Comparison of ENCODE assay signal across 21 cellular contexts in genomic region chr5:96318569-96319100, GRCh38.
DNase-seq lines count a peak whose midpoint lies in the region; ATAC-seq and TF ChIP-seq lines count a peak whose summit lies in the region.
"Had no signal": no experiment of that assay in that cellular context is flagged by ENCODE, and none has a peak within 500 bp of the region (broad histone marks: within the 10 kb centered on the region; RNA-seq: fewer than 3 reads in every experiment).

No MANE protein-coding gene starts in this region.

- no TSS peak for BruUV-seq in PC-3 (replicated peaks; lab: Mats Ljungman, UMichigan)

- POLR2A ChIA-PET in PC-3 (lab: Charles Lee; ENCODE audit: unreplicated experiment), result no interaction called here

- H3K27ac ChIP-seq in PC-3 (ENCODE audit: low read length), result no peak overlapping the region
- peak overlapping the region; percentile 9 for H3K27ac ChIP-seq in psoas muscle
- H3K27ac ChIP-seq: BLaER1 treated with 17β-estradiol and CSF1 and Interleukin-3, amounts not matched to agents 10 nM and 100 nM; SK-N-MC had no signal

- peak; percentile 56 for ATAC-seq in PC-3
- ATAC-seq in psoas muscle, result peak in 3 of 4 donors; percentile 36 to 66 (median 57)
- ATAC-seq in GM19397 (IDR thresholded peaks at IDR 0.05; ENCODE audit: unreplicated experiment), result no peak
- no peak for ATAC-seq in GM18511 (IDR thresholded peaks at IDR 0.05; ENCODE audit: unreplicated experiment)
- ATAC-seq: K562 had no signal

- H3K9ac ChIP-seq in PC-3 (ENCODE audit: low read length), result no peak overlapping the region
- H3K9ac ChIP-seq: BLaER1 treated with 17β-estradiol and CSF1 and Interleukin-3, amounts not matched to agents 10 nM and 100 nM had no signal

- no peak overlapping the region for H2AFZ ChIP-seq in PC-3 (ENCODE audit: low read length)

- H3K4me3 ChIP-seq in PC-3 (ENCODE audit: low read length) (no peak overlapping the region), psoas muscle (no peak overlapping the region)
- H3K4me3 ChIP-seq: BLaER1 treated with 17β-estradiol and CSF1 and Interleukin-3, amounts not matched to agents 10 nM and 100 nM; K562; SK-N-MC had no signal

- H3K9me2 ChIP-seq in PC-3 (replicated peaks; ENCODE audit: low read length), result no peaks in the 10 kb centered on the region

- 27 to 64% (median 38%) methylated on average over 1 of the region's 1 CpG for WGBS in psoas muscle, 3 donors

- H4K20me1 ChIP-seq in PC-3 (ENCODE audit: low read length), result no peaks in the 10 kb centered on the region
- H4K20me1 ChIP-seq: BLaER1 treated with 17β-estradiol and CSF1 and Interleukin-3, amounts not matched to agents 10 nM and 100 nM had no signal

- CTCF ChIA-PET in PC-3 (lab: Charles Lee), result no interaction called here

- H3K27me3 ChIP-seq in PC-3 (ENCODE audit: low read length), result no peaks in the 10 kb centered on the region
- no peaks in the 10 kb centered on the region for H3K27me3 ChIP-seq in psoas muscle (ENCODE audit: insufficient read depth in 3 of 3, low read length in 2 of 3)
- H3K27me3 ChIP-seq: BLaER1 treated with 17β-estradiol and CSF1 and Interleukin-3, amounts not matched to agents 10 nM and 100 nM had no signal

- no peaks in the 10 kb centered on the region for H3K79me2 ChIP-seq in PC-3 (ENCODE audit: low read length)

- TF ChIP-seq CTCF in PC-3 (conservative IDR thresholded peaks at IDR 0.05; ENCODE audit: low read depth, low read length), result no peak
- TF ChIP-seq CTCF in psoas muscle (IDR thresholded peaks at IDR 0.05), result no peak

- DNase-seq in DMS153 (lab: John Stamatoyannopoulos, UW) (peak; percentile 21), DMS153 treated with DMSO at 0.1 percent for 48 hours (lab: John Stamatoyannopoulos, UW; ENCODE audit: unreplicated experiment) (no peak), NCI-H345 (lab: John Stamatoyannopoulos, UW) (peak; percentile 71), PC-3 (peak; percentile 23), psoas muscle (no peak), NCI-H1048 (lab: John Stamatoyannopoulos, UW) (no peak)
- DNase-seq: 8988T; CD4-positive, alpha-beta memory T cell; DMS79 treated with DMSO at 0.1 percent for 48 hours; H9; HFFc6; NCI-H1092 treated with DMSO at 0.1 percent for 48 hours; NCI-H146; NCI-H2081 treated with DMSO at 0.1 percent for 48 hours; Right ventricle myocardium superior; SW 1271 had no signal

- H3K4me1 ChIP-seq in PC-3 (ENCODE audit: insufficient read depth, low read length) (peaks cover 15% of the 10 kb centered on the region), psoas muscle (peaks cover 3% of the 10 kb centered on the region)

- H3K9me3 ChIP-seq in PC-3 (ENCODE audit: low read length), result no peaks in the 10 kb centered on the region
- H3K9me3 ChIP-seq in psoas muscle, result no peaks in the 10 kb centered on the region

- no peaks in the 10 kb centered on the region for H3F3A ChIP-seq in PC-3 (ENCODE audit: low read length, unreplicated experiment)

- H3K36me3 ChIP-seq in PC-3 (ENCODE audit: low read depth, low read length) (no peaks in the 10 kb centered on the region), psoas muscle (ENCODE audit: insufficient read depth in 1 of 2, low read depth in 1 of 2) (no peaks in the 10 kb centered on the region)
- H3K36me3 ChIP-seq: BLaER1 treated with 17β-estradiol and CSF1 and Interleukin-3, amounts not matched to agents 10 nM and 100 nM had no signal

- H3K4me2 ChIP-seq in PC-3 (ENCODE audit: low read length), result no peak overlapping the region
- H3K4me2 ChIP-seq: BLaER1 treated with 17β-estradiol and CSF1 and Interleukin-3, amounts not matched to agents 10 nM and 100 nM had no signal

- intact Hi-C loops in PC-3 (cut with micrococcal nuclease), result no loop called here
- intact Hi-C loops in psoas muscle (cut with DNase I), result no loop called here

Comparison
In these comparisons a context has a peak if more than half of its experiments do, and no peak if none do; other contexts are left out.
1. DNase-seq: peak in DMS153 (single experiment), NCI-H345 (single experiment) and PC-3 (single experiment); none in DMS153 treated with DMSO at 0.1 percent for 48 hours (single experiment), psoas muscle (0 of 2) and NCI-H1048 (single experiment).
2. ATAC-seq: peak in PC-3 (single experiment) and psoas muscle (3 of 4); none in GM19397 (single experiment) and GM18511 (single experiment).